8 cellular contexts compared by ENCODE assay signal in the genomic region with DNA sequence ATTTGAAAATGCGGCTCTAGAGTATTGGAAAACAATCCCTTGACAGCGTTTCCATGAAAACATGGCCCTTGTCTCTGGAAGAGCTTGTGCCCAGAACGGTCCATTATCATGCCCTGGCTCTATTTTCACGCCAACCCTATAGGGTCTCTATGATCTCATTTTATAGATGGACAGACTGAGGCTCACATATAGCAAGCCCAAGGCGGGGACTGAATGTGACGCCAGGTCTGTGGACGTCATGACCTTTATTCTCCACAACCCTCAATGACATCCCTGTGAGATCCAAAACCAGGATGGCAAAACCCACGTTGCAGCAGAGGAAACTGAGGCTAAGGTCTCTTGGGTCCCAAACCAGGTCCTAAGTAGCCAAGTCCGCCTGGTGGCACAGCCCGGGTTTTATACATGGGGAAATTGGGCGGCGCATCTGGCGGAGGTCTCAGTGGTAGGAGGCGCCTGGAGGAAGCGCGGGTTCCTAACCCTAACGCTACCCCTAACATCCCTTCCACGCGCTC. TPM values are rescaled to one million over a fixed set of nuclear protein-coding genes. Genes with fewer than 3 reads are reported as not detected.
DNase-seq lines count a peak whose midpoint lies in the region; ATAC-seq and TF ChIP-seq lines count a peak whose summit lies in the region.

No MANE protein-coding gene starts in this region.

- peaks cover 18% of the 10 kb centered on the region for H3K4me1 ChIP-seq in CD8-positive, alpha-beta T cell (ENCODE audit: insufficient read depth, low read length)
- H3K4me1 ChIP-seq in ectodermal cell (ENCODE audit: control insufficient read depth, insufficient read depth, low read length) (no peaks in the 10 kb centered on the region), neutrophil (ENCODE audit: control insufficient read depth in 1 of 2, insufficient read depth in 1 of 2, low read depth in 1 of 2, low read length in 1 of 2) (peaks cover 35 to 47% of the 10 kb centered on the region in 2 experiments)

- intact Hi-C loops in CD8-positive, alpha-beta T cell (cut with DNase I, micrococcal nuclease): loop anchor here (1.0 to 10.0 kb wide), 9 partner anchors 16 to 192 kb away; partner anchors contain the start of genes MAP1S (in 2 of the 2) and SLC27A1 (in 1 of the 2)

- H3K27me3 ChIP-seq in CD8-positive, alpha-beta T cell (ENCODE audit: insufficient read depth, low read length): no peaks in the 10 kb centered on the region
- H3K27me3 ChIP-seq in ectodermal cell (ENCODE audit: control insufficient read depth, insufficient read depth, low read length, poor library complexity, severe bottlenecking) (no peaks in the 10 kb centered on the region), neutrophil (no peaks in the 10 kb centered on the region)

- peaks cover 10% of the 10 kb centered on the region for H3K36me3 ChIP-seq in CD8-positive, alpha-beta T cell (ENCODE audit: insufficient read depth, low read length)
- H3K36me3 ChIP-seq in KOPT-K1 (ENCODE audit: insufficient read depth, low read length) (peaks cover 28% of the 10 kb centered on the region), ectodermal cell (ENCODE audit: control insufficient read depth, insufficient read depth, low read length) (no peaks in the 10 kb centered on the region), neutrophil (peaks cover 5% of the 10 kb centered on the region)

- H3K4me3 ChIP-seq in CD8-positive, alpha-beta T cell (ENCODE audit: low read depth, low read length): peak overlapping the region; percentile 44
- peak overlapping the region; percentile 93 for H3K4me3 ChIP-seq in ectodermal cell (ENCODE audit: insufficient read depth, low read depth, low read length)
- peak overlapping the region; percentile 85 to 93 for H3K4me3 ChIP-seq in neutrophil (ENCODE audit: low read depth in 1 of 2, low read length in 1 of 2)

- POLR2A ChIA-PET in CD8-positive, alpha-beta T cell (lab: Charles Lee): interaction anchor here (0.7 to 0.8 kb wide), 2 partner anchors 44 to 136 kb away, joined by 3 to 7 read pairs; partner anchors contain the start of gene PGLS

- WGBS in ectodermal cell, 2 experiments: 17 to 20% methylated on average over 19 of the region's 19 CpGs

- H3K36me3 Mint-ChIP-seq in CD8-positive, alpha-beta T cell: peaks cover 9% of the 10 kb centered on the region

- no peak for TF ChIP-seq CTCF in CD8-positive, alpha-beta T cell (IDR thresholded peaks at IDR 0.05)
- TF ChIP-seq CTCF in neutrophil (IDR thresholded peaks at IDR 0.05) (no peak), omental fat pad (IDR thresholded peaks at IDR 0.05) (no peak)

- H3K9me3 ChIP-seq in CD8-positive, alpha-beta T cell (ENCODE audit: low read length): no peaks in the 10 kb centered on the region
- no peaks in the 10 kb centered on the region for H3K9me3 ChIP-seq in KOPT-K1 (ENCODE audit: insufficient read depth, low read length, poor library complexity, severe bottlenecking)
- no peaks in the 10 kb centered on the region for H3K9me3 ChIP-seq in ectodermal cell (ENCODE audit: control insufficient read depth, low read length)
- H3K9me3 ChIP-seq in neutrophil: no peaks in the 10 kb centered on the region

- no peak for ATAC-seq in CD8-positive, alpha-beta T cell
- no peak for ATAC-seq in omental fat pad (ENCODE audit: low FRiP score)
- no peak for ATAC-seq in HG03108 (IDR thresholded peaks at IDR 0.05; ENCODE audit: unreplicated experiment)
- ATAC-seq in GM19455 (IDR thresholded peaks at IDR 0.05; ENCODE audit: unreplicated experiment): no peak

- H3K4me1 Mint-ChIP-seq in CD8-positive, alpha-beta T cell (ENCODE audit: low read depth): peaks cover 22% of the 10 kb centered on the region

- no peak overlapping the region for H3K27ac ChIP-seq in CD8-positive, alpha-beta T cell (ENCODE audit: low read depth, low read length)
- H3K27ac ChIP-seq in KOPT-K1 (ENCODE audit: low read depth, low read length, poor library complexity, severe bottlenecking) (peak overlapping the region; percentile 84), ectodermal cell (ENCODE audit: insufficient read depth, low read depth, low read length, poor library complexity, severe bottlenecking) (no peak overlapping the region), neutrophil (peak overlapping the region; percentile 89)

- H3K27ac Mint-ChIP-seq in CD8-positive, alpha-beta T cell: peak overlapping the region; percentile 27

- no peaks in the 10 kb centered on the region for H3K9me3 Mint-ChIP-seq in CD8-positive, alpha-beta T cell

- no peak for DNase-seq in CD8-positive, alpha-beta T cell
- DNase-seq in omental fat pad (ENCODE audit: low spot score): no peak
- no peak for DNase-seq in GF-D8 (lab: John Stamatoyannopoulos, UW)

- H3K27me3 Mint-ChIP-seq in CD8-positive, alpha-beta T cell (ENCODE audit: low read depth): no peaks in the 10 kb centered on the region

- H3K4me3 Mint-ChIP-seq in CD8-positive, alpha-beta T cell: peak overlapping the region; percentile 82

- CTCF ChIA-PET in CD8-positive, alpha-beta T cell (lab: Charles Lee): no interaction called here

RNA-seq across cellular contexts. Expression of gene COLGALT1, which starts 0.4 kb away (rescaled TPM):
- 10 to 100 TPM; 22.7 to 26.3 TPM for total RNA-seq in CD8-positive, alpha-beta T cell
- polyA plus RNA-seq in ectodermal cell (2013, experiment 1 of 4): 80.3 TPM
- polyA plus RNA-seq in ectodermal cell (2013, experiment 2 of 4): 86.8 TPM
- polyA plus RNA-seq in ectodermal cell (2013, experiment 3 of 4): 57.6 TPM
- polyA plus RNA-seq in ectodermal cell (2013, experiment 4 of 4): 66.6 TPM
- 100 to 1,000 TPM in 3 of 4 donors, 10 to 100 TPM in 1; 70.0 to 141 (median 115) TPM for total RNA-seq in omental fat pad

RNA-seq across cellular contexts. Expression of gene PGLS, which starts 43.6 kb away (rescaled TPM):
- total RNA-seq in CD8-positive, alpha-beta T cell: 10 to 100 TPM; 34.7 TPM
- polyA plus RNA-seq in ectodermal cell (2013, experiment 1 of 4): 81.0 TPM
- polyA plus RNA-seq in ectodermal cell (2013, experiment 2 of 4): 90.1 TPM
- 77.2 TPM for polyA plus RNA-seq in ectodermal cell (2013, experiment 3 of 4)
- 81.7 TPM for polyA plus RNA-seq in ectodermal cell (2013, experiment 4 of 4)
- total RNA-seq in omental fat pad: 10 to 100 TPM; 57.8 to 92.5 (median 69.0) TPM

Comparison
In these comparisons a context has a peak if more than half of its experiments do, and no peak if none do; other contexts are left out.
1. H3K27ac ChIP-seq: peak in KOPT-K1 (single experiment) and neutrophil (single experiment); none in CD8-positive, alpha-beta T cell (single experiment) and ectodermal cell (single experiment).
2. Peak in every context shown above with its lines, with median percentiles within 50 percentile points of each other: H3K4me3 ChIP-seq.